In genomic region chr12:96208346-96208745, GRCh38 we compare ENCODE assay signal across 1 cellular context.
TF ChIP-seq lines count a peak whose summit lies in the region.

No MANE protein-coding gene starts in this region.

TF ChIP-seq in SK-N-SH treated with all-trans-retinoic acid at 6 μM for 48 hours, 23 proteins besides CTCF, POLR2A, EP300 and RAD21 (continued from another document):
- TF ChIP-seq TSHZ2 (CRISPR knock-in tag; IDR thresholded peaks at IDR 0.05): no peak
- no peak for TF ChIP-seq TCF4 (CRISPR knock-in tag; IDR thresholded peaks at IDR 0.05; ENCODE audit: borderline replicate concordance)
- no peak for TF ChIP-seq ZFP30 (CRISPR knock-in tag; IDR thresholded peaks at IDR 0.05)
- no peak for TF ChIP-seq ZNF565 (CRISPR knock-in tag; conservative IDR thresholded peaks at IDR 0.05; ENCODE audit: low read depth)
- no peak for TF ChIP-seq ISL1 (CRISPR knock-in tag; IDR thresholded peaks at IDR 0.05)
- TF ChIP-seq PATZ1 (CRISPR knock-in tag; IDR thresholded peaks at IDR 0.05; ENCODE audit: borderline replicate concordance): no peak
- no peak for TF ChIP-seq ZC3H10 (CRISPR knock-in tag; IDR thresholded peaks at IDR 0.05)
- TF ChIP-seq CREB5 (CRISPR knock-in tag; IDR thresholded peaks at IDR 0.05; ENCODE audit: low read depth): no peak
- no peak for TF ChIP-seq SNAI2 (CRISPR knock-in tag; IDR thresholded peaks at IDR 0.05)
- no peak for TF ChIP-seq RARB (CRISPR knock-in tag; IDR thresholded peaks at IDR 0.05)
